10 cellular contexts compared by ENCODE assay signal in the genomic region with DNA sequence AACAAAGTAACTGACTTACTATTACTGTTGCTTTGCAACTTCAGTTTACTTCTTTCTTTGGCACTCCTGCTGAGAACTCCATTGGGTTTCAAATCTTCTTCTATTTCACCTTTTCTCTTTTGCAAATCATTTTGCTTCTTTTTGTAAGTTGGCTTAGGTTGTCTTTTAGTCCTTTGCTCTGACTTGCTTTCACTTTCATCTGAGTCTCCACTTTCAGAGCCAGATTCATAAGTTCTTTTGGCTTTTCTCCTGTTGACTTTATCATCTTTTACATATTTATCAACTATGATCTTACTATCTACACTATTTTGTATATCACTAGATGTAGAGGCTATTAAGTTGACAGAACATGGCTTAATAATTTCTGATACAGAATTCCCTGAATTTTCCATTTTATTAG.
DNase-seq lines count a peak whose midpoint lies in the region; ATAC-seq and TF ChIP-seq lines count a peak whose summit lies in the region.
"Had no signal": no experiment of that assay in that cellular context is flagged by ENCODE, and none has a peak within 500 bp of the region (broad histone marks: within the 10 kb centered on the region; RNA-seq: fewer than 3 reads in every experiment).

No MANE protein-coding gene starts in this region.

- peak overlapping the region; percentile 61 for H3K4me3 ChIP-seq in CD4-positive, CD25-positive, alpha-beta regulatory T cell (ENCODE audit: low read depth, low read length)

- no peaks in the 10 kb centered on the region for H3K27me3 Mint-ChIP-seq in CD4-positive, CD25-positive, alpha-beta regulatory T cell
- H3K27me3 Mint-ChIP-seq in HFFc6 (ENCODE audit: insufficient read depth), result peaks cover 2% of the 10 kb centered on the region; the same call in 1 of the 2 replicates
- no peaks in the 10 kb centered on the region for H3K27me3 Mint-ChIP-seq in chondrocyte (ENCODE audit: low read depth)
- H3K27me3 Mint-ChIP-seq in natural killer cell treated with Interleukin-12 subunit alpha and Interleukin-12 subunit beta and Interleukin-15 and Interleukin-18, amount 100 ng/mL, for 72 hours, result no peaks in the 10 kb centered on the region

- H3K27ac Mint-ChIP-seq in CD4-positive, CD25-positive, alpha-beta regulatory T cell, result peak overlapping the region in 1 of 3 donors; percentile 8
- peak overlapping the region; percentile 71 for H3K27ac Mint-ChIP-seq in HFFc6
- peak overlapping the region; percentile 78 for H3K27ac Mint-ChIP-seq in chondrocyte (ENCODE audit: unreplicated experiment)
- H3K27ac Mint-ChIP-seq in natural killer cell treated with Interleukin-12 subunit alpha and Interleukin-12 subunit beta and Interleukin-15 and Interleukin-18, amount 100 ng/mL, for 72 hours, result peak overlapping the region; percentile 59 to 61

- peak overlapping the region in 3 of 4 donors; percentile 13 to 86 (median 59) for H3K4me3 Mint-ChIP-seq in CD4-positive, CD25-positive, alpha-beta regulatory T cell
- peak overlapping the region; percentile 68; the same call in 1 of the 2 replicates for H3K4me3 Mint-ChIP-seq in HFFc6
- no peak overlapping the region for H3K4me3 Mint-ChIP-seq in chondrocyte (ENCODE audit: unreplicated experiment)
- H3K4me3 Mint-ChIP-seq in natural killer cell treated with Interleukin-12 subunit alpha and Interleukin-12 subunit beta and Interleukin-15 and Interleukin-18, amount 100 ng/mL, for 72 hours, result peak overlapping the region; percentile 44

- peaks cover 38% of the 10 kb centered on the region for H3K4me1 ChIP-seq in CD4-positive, CD25-positive, alpha-beta regulatory T cell (ENCODE audit: control insufficient read depth, insufficient read depth, low read length, poor library complexity, severe bottlenecking)

- H3K36me3 ChIP-seq in CD4-positive, CD25-positive, alpha-beta regulatory T cell (ENCODE audit: control insufficient read depth, insufficient read depth, low read length), result peaks cover 27% of the 10 kb centered on the region

- H3K4me1 Mint-ChIP-seq in CD4-positive, CD25-positive, alpha-beta regulatory T cell, result peaks cover 21 to 57% (median 46%) of the 10 kb centered on the region in 4 donors
- peaks cover 61% of the 10 kb centered on the region for H3K4me1 Mint-ChIP-seq in HFFc6 (ENCODE audit: low read depth)
- peaks cover 59% of the 10 kb centered on the region for H3K4me1 Mint-ChIP-seq in chondrocyte (ENCODE audit: low read depth)
- H3K4me1 Mint-ChIP-seq in natural killer cell treated with Interleukin-12 subunit alpha and Interleukin-12 subunit beta and Interleukin-15 and Interleukin-18, amount 100 ng/mL, for 72 hours (ENCODE audit: low read depth in 2 of 2), result peaks cover 42 to 57% of the 10 kb centered on the region in 2 donors

- ATAC-seq in CD4-positive, CD25-positive, alpha-beta regulatory T cell (ENCODE audit: low read depth in 2 of 2), result no peak
- ATAC-seq in natural killer cell treated with Interleukin-12 subunit alpha and Interleukin-12 subunit beta and Interleukin-15 and Interleukin-18, amount 100 ng/mL, for 72 hours, result no peak
- no peak for ATAC-seq in GM21381 (IDR thresholded peaks at IDR 0.05; ENCODE audit: unreplicated experiment)
- ATAC-seq: Panc1 had no signal

- H3K27me3 ChIP-seq in CD4-positive, CD25-positive, alpha-beta regulatory T cell (ENCODE audit: control insufficient read depth, insufficient read depth, low read length), result no peaks in the 10 kb centered on the region

- TF ChIP-seq CTCF in HFFc6 (IDR thresholded peaks at IDR 0.05), result no peak
- no peak for TF ChIP-seq CTCF in chondrocyte (IDR thresholded peaks at IDR 0.05)

- H3K9me3 Mint-ChIP-seq in CD4-positive, CD25-positive, alpha-beta regulatory T cell, result no peaks in the 10 kb centered on the region
- H3K9me3 Mint-ChIP-seq in HFFc6 (no peaks in the 10 kb centered on the region), chondrocyte (ENCODE audit: low read depth) (no peaks in the 10 kb centered on the region)
- H3K9me3 Mint-ChIP-seq in natural killer cell treated with Interleukin-12 subunit alpha and Interleukin-12 subunit beta and Interleukin-15 and Interleukin-18, amount 100 ng/mL, for 72 hours, result no peaks in the 10 kb centered on the region

- no peaks in the 10 kb centered on the region for H3K9me3 ChIP-seq in CD4-positive, CD25-positive, alpha-beta regulatory T cell (ENCODE audit: control insufficient read depth in 2 of 2, low read length in 2 of 2)

- DNase-seq in CD4-positive, CD25-positive, alpha-beta regulatory T cell, result peak in 1 of 3 donors; percentile 58
- DNase-seq in HFFc6 (no peak), chondrocyte (ENCODE audit: low spot score) (no peak), activated gamma-delta T cell (lab: John Stamatoyannopoulos, UW) (no peak), COLO829 (ENCODE audit: low spot score) (no peak)
- no peak for DNase-seq in natural killer cell treated with Interleukin-12 subunit alpha and Interleukin-12 subunit beta and Interleukin-15 and Interleukin-18, amount 100 ng/mL, for 72 hours (ENCODE audit: low spot score)
- DNase-seq in activated effector memory CD4-positive, alpha-beta T cell treated with Interleukin-2 at 50 U/mL for 16 hours, result no peak
- DNase-seq: NCI-H1092 treated with DMSO at 0.1 percent for 48 hours had no signal

- peak overlapping the region; percentile 42 for H3K27ac ChIP-seq in CD4-positive, CD25-positive, alpha-beta regulatory T cell (ENCODE audit: insufficient read depth, low read length, poor library complexity, severe bottlenecking)

- H3K36me3 Mint-ChIP-seq in CD4-positive, CD25-positive, alpha-beta regulatory T cell, result peaks cover 35% of the 10 kb centered on the region
- peaks cover 25% of the 10 kb centered on the region for H3K36me3 Mint-ChIP-seq in HFFc6 (ENCODE audit: low read depth)
- peaks cover 25% of the 10 kb centered on the region for H3K36me3 Mint-ChIP-seq in chondrocyte (ENCODE audit: low read depth)
- H3K36me3 Mint-ChIP-seq in natural killer cell treated with Interleukin-12 subunit alpha and Interleukin-12 subunit beta and Interleukin-15 and Interleukin-18, amount 100 ng/mL, for 72 hours, result peaks cover 14% of the 10 kb centered on the region
